ENCODE assay signal across 8 cellular contexts in the genomic region with DNA sequence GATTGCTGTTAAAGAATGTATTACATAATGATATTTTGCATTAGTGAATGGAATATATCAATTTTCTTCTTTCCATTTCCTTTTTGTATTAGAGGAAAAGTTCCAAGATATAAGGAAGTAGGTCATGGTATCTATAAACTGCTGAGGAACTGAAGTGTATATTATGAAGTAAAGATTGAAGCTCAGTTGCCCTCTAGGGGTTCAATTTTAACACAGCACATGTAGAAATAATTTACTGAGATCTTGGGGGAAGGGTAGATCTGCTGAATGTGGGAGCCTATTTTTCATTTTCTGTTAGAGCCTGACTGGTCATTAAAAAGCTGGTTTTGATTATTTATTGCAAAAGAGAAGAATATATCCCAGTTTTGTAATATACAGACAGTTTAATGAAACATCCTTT. TPM values are rescaled to one million over a fixed set of nuclear protein-coding genes. Genes with fewer than 3 reads are reported as not detected.
DNase-seq lines count a peak whose midpoint lies in the region; ATAC-seq, FAIRE-seq and TF ChIP-seq lines count a peak whose summit lies in the region.

No MANE protein-coding gene starts in this region.

- H3K36me3 Mint-ChIP-seq in neural progenitor cell, result peaks cover 13% of the 10 kb centered on the region

- H3K9me3 ChIP-seq in esophagus squamous epithelium (no peaks in the 10 kb centered on the region), neural progenitor cell (ENCODE audit: low read depth) (no peaks in the 10 kb centered on the region)

- H2AFZ ChIP-seq in neural progenitor cell (replicated peaks), result no peak overlapping the region

- TF ChIP-seq CTCF in esophagus squamous epithelium (IDR thresholded peaks at IDR 0.05) (peak; percentile 26 to 65 (median 40)), neural progenitor cell (IDR thresholded peaks at IDR 0.05) (peak; percentile 54)

- no peak for TF ChIP-seq POLR2A in esophagus squamous epithelium (IDR thresholded peaks at IDR 0.05)

- H3K9me3 Mint-ChIP-seq in neural progenitor cell, result no peaks in the 10 kb centered on the region

- intact Hi-C loops in esophagus squamous epithelium (cut with DNase I), result no loop called here

- no peaks in the 10 kb centered on the region for H3K4me1 Mint-ChIP-seq in neural progenitor cell

- H3K4me3 ChIP-seq in esophagus squamous epithelium (no peak overlapping the region), neural progenitor cell (no peak overlapping the region)

- no peak overlapping the region for H3K27ac Mint-ChIP-seq in neural progenitor cell

- no peak overlapping the region for H3K4me3 Mint-ChIP-seq in neural progenitor cell

- peak; percentile 91 for FAIRE-seq in G401.6 (lab: Jason Lieb, UNC)

- no peaks in the 10 kb centered on the region for H3F3A ChIP-seq in neural progenitor cell (ENCODE audit: low read depth)

- H3K4me1 ChIP-seq in esophagus squamous epithelium (peaks cover 0 to 4% (median 0%) of the 10 kb centered on the region in 3 donors), neural progenitor cell (peaks cover 4% of the 10 kb centered on the region)

- H4K20me1 ChIP-seq in neural progenitor cell (ENCODE audit: low read depth), result no peaks in the 10 kb centered on the region

- peaks cover 0 to 11% (median 0%) of the 10 kb centered on the region in 3 donors for H3K36me3 ChIP-seq in esophagus squamous epithelium
- no peaks in the 10 kb centered on the region for H3K36me3 ChIP-seq in neural progenitor cell

- H3K27me3 Mint-ChIP-seq in neural progenitor cell (ENCODE audit: insufficient read depth, low read depth), result no peaks in the 10 kb centered on the region

- H3K27ac ChIP-seq in esophagus squamous epithelium, result no peak overlapping the region
- no peak overlapping the region for H3K27ac ChIP-seq in neural progenitor cell

- H3K79me2 ChIP-seq in neural progenitor cell (ENCODE audit: low read depth), result no peaks in the 10 kb centered on the region

- no peak overlapping the region for H3K9ac ChIP-seq in neural progenitor cell

- peak; percentile 20 for DNase-seq in RPMI8226
- no peak for DNase-seq in esophagus squamous epithelium (lab: John Stamatoyannopoulos, UW)
- DNase-seq in neural progenitor cell (ENCODE audit: low spot score), result peak; percentile 16
- DNase-seq in activated CD4-positive, alpha-beta T cell treated with anti-CD3 and anti-CD28 coated beads, Interleukin-2, amount 50 U/mL, for 1 hour, result no peak
- no peak for DNase-seq in T-helper 9 cell

- no peak overlapping the region for H3K4me2 ChIP-seq in neural progenitor cell

- ATAC-seq in GM21360 (IDR thresholded peaks at IDR 0.05; ENCODE audit: unreplicated experiment) (peak; percentile 95), HG03520 (IDR thresholded peaks at IDR 0.05; ENCODE audit: unreplicated experiment) (peak; percentile 86)

- H3K27me3 ChIP-seq in esophagus squamous epithelium (no peaks in the 10 kb centered on the region), neural progenitor cell (no peaks in the 10 kb centered on the region)

RNA-seq across cellular contexts. Expression of gene CMC1, which starts 45.2 kb away (rescaled TPM):
- total RNA-seq in esophagus squamous epithelium (10 to 100 TPM in 1 of 4 donors, 1 to 10 TPM in 3; 5.0 to 26.5 (median 8.6) TPM), neural progenitor cell (ENCODE audit: low replicate concordance) (13.0 and 21.4 TPM in 2 replicates)

Comparison
In these comparisons a context has a peak if more than half of its experiments do, and no peak if none do; other contexts are left out.
1. DNase-seq: peak in RPMI8226 (single experiment) and neural progenitor cell (single experiment); none in esophagus squamous epithelium (single experiment), activated CD4-positive, alpha-beta T cell treated with anti-CD3 and anti-CD28 coated beads, Interleukin-2, amount 50 U/mL, for 1 hour (single experiment) and T-helper 9 cell (single experiment).